Comparison of ENCODE assay signal across 20 cellular contexts in genomic region chr11:61711037-61711436, GRCh38.
"Had no signal": no experiment of that assay in that cellular context is flagged by ENCODE, and none has a peak within 500 bp of the region (broad histone marks: within the 10 kb centered on the region; RNA-seq: fewer than 3 reads in every experiment).

No MANE protein-coding gene starts in this region.

- H3K27me3 Mint-ChIP-seq: activated CD4-positive, alpha-beta memory T cell treated with anti-CD3 and anti-CD28 coated beads for 36 hours; activated CD4-positive, alpha-beta T cell treated with anti-CD3 and anti-CD28 coated beads, Interleukin-2, amount 10 ng/mL, durations not matched to agents 7 days and 5 days; activated naive CD8-positive, alpha-beta T cell treated with anti-CD3 and anti-CD28 coated beads for 36 hours had no signal

- H3K4me3 ChIP-seq: breast epithelium, Peyer's patch, SJCRH30 had no signal

- H3K27ac Mint-ChIP-seq: activated CD4-positive, alpha-beta memory T cell treated with anti-CD3 and anti-CD28 coated beads for 36 hours; activated CD4-positive, alpha-beta T cell treated with anti-CD3 and anti-CD28 coated beads, Interleukin-2, amount 10 ng/mL, durations not matched to agents 7 days and 5 days; activated naive CD4-positive, alpha-beta T cell treated with anti-CD3 and anti-CD28 coated beads, Interleukin-2, amount 10 ng/mL, durations not matched to agents 7 days and 5 days had no signal

- H3K9me3 Mint-ChIP-seq: activated CD4-positive, alpha-beta memory T cell treated with anti-CD3 and anti-CD28 coated beads for 36 hours; activated CD4-positive, alpha-beta T cell treated with anti-CD3 and anti-CD28 coated beads, Interleukin-2, amount 10 ng/mL, durations not matched to agents 7 days and 5 days; activated naive CD4-positive, alpha-beta T cell treated with anti-CD3 and anti-CD28 coated beads, Interleukin-2, amount 10 ng/mL, durations not matched to agents 7 days and 5 days; activated naive CD8-positive, alpha-beta T cell treated with anti-CD3 and anti-CD28 coated beads for 36 hours; activated T-cell treated with anti-CD3 and anti-CD28 coated beads, Interleukin-2, amount 50 U/mL, for 4 hours had no signal

- H3K4me1 ChIP-seq: breast epithelium, SJCRH30 had no signal

- H3K4me3 Mint-ChIP-seq: activated CD4-positive, alpha-beta memory T cell treated with anti-CD3 and anti-CD28 coated beads for 36 hours; activated CD4-positive, alpha-beta T cell treated with anti-CD3 and anti-CD28 coated beads, Interleukin-2, amount 10 ng/mL, durations not matched to agents 7 days and 5 days; activated naive CD4-positive, alpha-beta T cell treated with anti-CD3 and anti-CD28 coated beads, Interleukin-2, amount 10 ng/mL, durations not matched to agents 7 days and 5 days; activated naive CD8-positive, alpha-beta T cell treated with anti-CD3 and anti-CD28 coated beads for 36 hours; activated T-cell treated with anti-CD3 and anti-CD28 coated beads, Interleukin-2, amount 50 U/mL, for 4 hours had no signal

- H3K27me3 ChIP-seq: breast epithelium, Peyer's patch, SJCRH30 had no signal

- DNase-seq: activated CD4-positive, alpha-beta memory T cell treated with anti-CD3 and anti-CD28 coated beads for 36 hours; activated CD4-positive, alpha-beta T cell treated with anti-CD3 and anti-CD28 coated beads, Interleukin-2, amount 10 ng/mL, durations not matched to agents 7 days and 5 days; activated CD4-positive, CD25-positive, alpha-beta regulatory T cell; activated CD8-positive, alpha-beta memory T cell treated with anti-CD3 and anti-CD28 coated beads for 24 hours; activated gamma-delta T cell; activated naive CD4-positive, alpha-beta T cell treated with anti-CD3 and anti-CD28 coated beads, Interleukin-2, amount 10 ng/mL, durations not matched to agents 7 days and 5 days; activated naive CD8-positive, alpha-beta T cell treated with anti-CD3 and anti-CD28 coated beads for 36 hours; activated T-cell treated with anti-CD3 and anti-CD28 coated beads, Interleukin-2, amount 50 U/mL, for 4 hours; Karpas-422; MM.1S; NCI-H1105; NCI-H2029 treated with DMSO at 0.1 percent for 48 hours; NCI-H510A treated with DMSO at 0.1 percent for 48 hours; NK-92 treated with Interleukin-12 subunit alpha and Interleukin-12 subunit beta, amount 100 ng/mL, for 24 hours; Peyer's patch; Right ventricle myocardium superior; SJCRH30 had no signal

- H3K4me1 Mint-ChIP-seq: activated CD4-positive, alpha-beta T cell treated with anti-CD3 and anti-CD28 coated beads, Interleukin-2, amount 10 ng/mL, durations not matched to agents 7 days and 5 days; activated naive CD4-positive, alpha-beta T cell treated with anti-CD3 and anti-CD28 coated beads, Interleukin-2, amount 10 ng/mL, durations not matched to agents 7 days and 5 days; activated naive CD8-positive, alpha-beta T cell treated with anti-CD3 and anti-CD28 coated beads for 36 hours had no signal

- H3K36me3 ChIP-seq: breast epithelium, Peyer's patch, SJCRH30 had no signal

- H3K27ac ChIP-seq: breast epithelium, Peyer's patch, RWPE1, SJCRH30 had no signal

- H3K9me3 ChIP-seq: breast epithelium, Peyer's patch, SJCRH30, SK-N-SH had no signal

- H3K36me3 Mint-ChIP-seq: activated CD4-positive, alpha-beta memory T cell treated with anti-CD3 and anti-CD28 coated beads for 36 hours; activated naive CD4-positive, alpha-beta T cell treated with anti-CD3 and anti-CD28 coated beads, Interleukin-2, amount 10 ng/mL, durations not matched to agents 7 days and 5 days; activated naive CD8-positive, alpha-beta T cell treated with anti-CD3 and anti-CD28 coated beads for 36 hours had no signal

- ATAC-seq: activated T-cell treated with anti-CD3 and anti-CD28 coated beads, Interleukin-2, amount 50 U/mL, for 4 hours had no signal
